In genomic region chr12:24815087-24815423, GRCh38 we compare ENCODE assay signal across 10 cellular contexts.
DNase-seq lines count a peak whose midpoint lies in the region; ATAC-seq lines count a peak whose summit lies in the region.
"Had no signal": no experiment of that assay in that cellular context is flagged by ENCODE, and none has a peak within 500 bp of the region (broad histone marks: within the 10 kb centered on the region; RNA-seq: fewer than 3 reads in every experiment).

No MANE protein-coding gene starts in this region.

- DNase-seq in activated CD4-positive, alpha-beta T cell treated with anti-CD3 and anti-CD28 coated beads, Interleukin-2, amount 10 ng/mL, durations not matched to agents 7 days and 5 days, result no peak
- no peak for DNase-seq in activated CD4-positive, alpha-beta T cell treated with anti-CD3 and anti-CD28 coated beads for 4 hours
- DNase-seq in T-cell (no peak), epidermal melanocyte (ENCODE audit: insufficient read length, low spot score) (no peak), NCI-H1930 (lab: John Stamatoyannopoulos, UW) (no peak), hypothalamus (lab: John Stamatoyannopoulos, UW) (no peak)
- no peak for DNase-seq in stimulated activated effector memory CD8-positive, alpha-beta T cell treated with anti-CD3 and anti-CD28 coated beads, Interleukin-12 subunit alpha, Interleukin-12 subunit beta, amount 100 ng/mL, for 72 hours (ENCODE audit: low spot score in 2 of 2)
- DNase-seq: activated CD8-positive, alpha-beta memory T cell treated with anti-CD3 and anti-CD28 coated beads, Interleukin-2, amount 50 U/mL, for 48 hours; nephron progenitor cell had no signal

- H3K4me3 Mint-ChIP-seq in activated CD4-positive, alpha-beta T cell treated with anti-CD3 and anti-CD28 coated beads, Interleukin-2, amount 10 ng/mL, durations not matched to agents 7 days and 5 days, result peak overlapping the region; percentile 74
- peak overlapping the region; percentile 64 to 73 (median 70) for H3K4me3 Mint-ChIP-seq in T-cell
- H3K4me3 Mint-ChIP-seq in stimulated activated effector memory CD8-positive, alpha-beta T cell treated with anti-CD3 and anti-CD28 coated beads, Interleukin-12 subunit alpha, Interleukin-12 subunit beta, amount 100 ng/mL, for 72 hours, result peak overlapping the region; percentile 39
- H3K4me3 Mint-ChIP-seq: nephron progenitor cell had no signal

- peaks cover 23% of the 10 kb centered on the region for H3K4me1 Mint-ChIP-seq in activated CD4-positive, alpha-beta T cell treated with anti-CD3 and anti-CD28 coated beads, Interleukin-2, amount 10 ng/mL, durations not matched to agents 7 days and 5 days
- H3K4me1 Mint-ChIP-seq in T-cell, result peaks cover 20 to 30% (median 27%) of the 10 kb centered on the region in 3 donors
- H3K4me1 Mint-ChIP-seq in stimulated activated effector memory CD8-positive, alpha-beta T cell treated with anti-CD3 and anti-CD28 coated beads, Interleukin-12 subunit alpha, Interleukin-12 subunit beta, amount 100 ng/mL, for 72 hours, result no peaks in the 10 kb centered on the region
- H3K4me1 Mint-ChIP-seq: nephron progenitor cell had no signal

- CTCF ChIA-PET in activated CD4-positive, alpha-beta T cell treated with anti-CD3 and anti-CD28 coated beads, Interleukin-2, amount 10 ng/mL, durations not matched to agents 7 days and 5 days (lab: Charles Lee), result interaction anchor here (1.3 to 1.7 kb wide), 2 partner anchors 12 to 15 kb away, joined by 3 to 10 read pairs; no protein-coding TSS in a partner anchor
- CTCF ChIA-PET in T-cell (lab: Charles Lee), result interaction anchor here in 1 of 2 donors (1.3 kb wide), 1 partner anchor 20 kb away, joined by 7 read pairs; no protein-coding TSS in a partner anchor

- POLR2A ChIA-PET in activated CD4-positive, alpha-beta T cell treated with anti-CD3 and anti-CD28 coated beads, Interleukin-2, amount 10 ng/mL, durations not matched to agents 7 days and 5 days (lab: Charles Lee), result no interaction called here
- POLR2A ChIA-PET in T-cell (lab: Charles Lee), result no interaction called here

- peak overlapping the region; percentile 93 for H3K27ac Mint-ChIP-seq in activated CD4-positive, alpha-beta T cell treated with anti-CD3 and anti-CD28 coated beads, Interleukin-2, amount 10 ng/mL, durations not matched to agents 7 days and 5 days
- H3K27ac Mint-ChIP-seq in T-cell, result peak overlapping the region; percentile 75 to 86
- H3K27ac Mint-ChIP-seq in stimulated activated effector memory CD8-positive, alpha-beta T cell treated with anti-CD3 and anti-CD28 coated beads, Interleukin-12 subunit alpha, Interleukin-12 subunit beta, amount 100 ng/mL, for 72 hours, result peak overlapping the region; percentile 15
- H3K27ac Mint-ChIP-seq: nephron progenitor cell had no signal

- H3K9me3 Mint-ChIP-seq in activated CD4-positive, alpha-beta T cell treated with anti-CD3 and anti-CD28 coated beads, Interleukin-2, amount 10 ng/mL, durations not matched to agents 7 days and 5 days, result no peaks in the 10 kb centered on the region
- H3K9me3 Mint-ChIP-seq in T-cell, result no peaks in the 10 kb centered on the region
- no peaks in the 10 kb centered on the region for H3K9me3 Mint-ChIP-seq in stimulated activated effector memory CD8-positive, alpha-beta T cell treated with anti-CD3 and anti-CD28 coated beads, Interleukin-12 subunit alpha, Interleukin-12 subunit beta, amount 100 ng/mL, for 72 hours
- H3K9me3 Mint-ChIP-seq: nephron progenitor cell had no signal

- peaks cover 12% of the 10 kb centered on the region for H3K36me3 Mint-ChIP-seq in activated CD4-positive, alpha-beta T cell treated with anti-CD3 and anti-CD28 coated beads, Interleukin-2, amount 10 ng/mL, durations not matched to agents 7 days and 5 days (ENCODE audit: low read depth)
- no peaks in the 10 kb centered on the region for H3K36me3 Mint-ChIP-seq in T-cell
- no peaks in the 10 kb centered on the region for H3K36me3 Mint-ChIP-seq in stimulated activated effector memory CD8-positive, alpha-beta T cell treated with anti-CD3 and anti-CD28 coated beads, Interleukin-12 subunit alpha, Interleukin-12 subunit beta, amount 100 ng/mL, for 72 hours

- no peaks in the 10 kb centered on the region for H3K27me3 Mint-ChIP-seq in activated CD4-positive, alpha-beta T cell treated with anti-CD3 and anti-CD28 coated beads, Interleukin-2, amount 10 ng/mL, durations not matched to agents 7 days and 5 days
- H3K27me3 Mint-ChIP-seq in T-cell, result peaks cover 0 to 2% of the 10 kb centered on the region in 2 donors

- ATAC-seq in HG02840 (IDR thresholded peaks at IDR 0.05; ENCODE audit: low FRiP score, unreplicated experiment) (peak; percentile 36), T-cell (replicated peaks in 1 of 4) (no peak)
- ATAC-seq in stimulated activated effector memory CD8-positive, alpha-beta T cell treated with anti-CD3 and anti-CD28 coated beads, Interleukin-12 subunit alpha, Interleukin-12 subunit beta, amount 100 ng/mL, for 72 hours, result no peak

Comparison
In these comparisons a context has a peak if more than half of its experiments do, and no peak if none do; other contexts are left out.
1. H3K27ac Mint-ChIP-seq: peak in every context shown above with its lines; median percentile 93 in activated CD4-positive, alpha-beta T cell treated with anti-CD3 and anti-CD28 coated beads, Interleukin-2, amount 10 ng/mL, durations not matched to agents 7 days and 5 days; 80 in T-cell; 15 in stimulated activated effector memory CD8-positive, alpha-beta T cell treated with anti-CD3 and anti-CD28 coated beads, Interleukin-12 subunit alpha, Interleukin-12 subunit beta, amount 100 ng/mL, for 72 hours.